Comparison of ENCODE assay signal across 25 cellular contexts in genomic region chr12:2988494-2988893, GRCh38.
"Had no signal": no experiment of that assay in that cellular context is flagged by ENCODE, and none has a peak within 500 bp of the region (broad histone marks: within the 10 kb centered on the region; RNA-seq: fewer than 3 reads in every experiment).

No MANE protein-coding gene starts in this region.

- H3K4me1 ChIP-seq: esophagus squamous epithelium, neural progenitor cell, prostate gland, right atrium auricular region, sigmoid colon, spleen, testis, tibial artery, upper lobe of left lung had no signal

- H3K4me3 ChIP-seq: coronary artery, esophagus squamous epithelium, lung, neural progenitor cell, prostate gland, right atrium auricular region, sigmoid colon, spleen, testis, tibial artery, upper lobe of left lung had no signal

- H3K9me3 ChIP-seq: esophagus squamous epithelium, prostate gland, right atrium auricular region, testis, upper lobe of left lung had no signal

- H3K27me3 ChIP-seq: esophagus squamous epithelium, neural progenitor cell, right atrium auricular region, sigmoid colon, spleen, testis, tibial artery, upper lobe of left lung had no signal

- H3K4me3 Mint-ChIP-seq: memory B cell; naive thymus-derived CD4-positive, alpha-beta T cell; nephron; neural progenitor cell; stimulated activated memory B cell treated with anti-CD40 and anti-IgM and Interleukin-4, amounts not matched to agents 10 μg/mL and 1 μg/mL and 100 μg/mL, for 72 hours had no signal

- H3K36me3 ChIP-seq: esophagus squamous epithelium, neural progenitor cell, prostate gland, right atrium auricular region, sigmoid colon, spleen, upper lobe of left lung had no signal

- ATAC-seq: left lobe of liver; naive thymus-derived CD4-positive, alpha-beta T cell; stimulated activated memory B cell treated with anti-CD40 and anti-IgM and Interleukin-4, amounts not matched to agents 10 μg/mL and 1 μg/mL and 100 μg/mL, for 72 hours; stimulated activated naive CD8-positive, alpha-beta T cell treated with anti-CD3 and anti-CD28 coated beads, Interleukin-15, Interleukin-2, amounts not matched to agents 100 U/mL and 50 U/mL, for 24 hours had no signal

- H3K4me1 Mint-ChIP-seq: memory B cell; neural progenitor cell; stimulated activated memory B cell treated with anti-CD40 and anti-IgM and Interleukin-4, amounts not matched to agents 10 μg/mL and 1 μg/mL and 100 μg/mL, for 72 hours had no signal

- DNase-seq: dermis blood vessel endothelial cell; effector memory CD4-positive, alpha-beta T cell; erythroblast; esophagus squamous epithelium; foreskin melanocyte; head of caudate nucleus; midbrain; naive thymus-derived CD4-positive, alpha-beta T cell; sigmoid colon; spleen; stimulated activated CD4-positive, alpha-beta T cell treated with anti-CD3 and anti-CD28 coated beads, Interleukin-4, amount 100 ng/mL, for 4 hours; stimulated activated naive CD8-positive, alpha-beta T cell treated with anti-CD3 and anti-CD28 coated beads, Interleukin-15, Interleukin-2, amounts not matched to agents 100 U/mL and 50 U/mL, for 24 hours; substantia nigra; testis; tibial artery; upper lobe of left lung had no signal

- H3K27ac Mint-ChIP-seq: memory B cell; naive thymus-derived CD4-positive, alpha-beta T cell; nephron; neural progenitor cell; stimulated activated memory B cell treated with anti-CD40 and anti-IgM and Interleukin-4, amounts not matched to agents 10 μg/mL and 1 μg/mL and 100 μg/mL, for 72 hours had no signal

- H3K27ac ChIP-seq: coronary artery, esophagus squamous epithelium, neural progenitor cell, prostate gland, right atrium auricular region, sigmoid colon, spleen, testis, tibial artery, upper lobe of left lung had no signal
